In genomic region chr12:32887058-32887457, GRCh38 we compare ENCODE assay signal across 17 cellular contexts. TPM values are rescaled to one million over a fixed set of nuclear protein-coding genes. Genes with fewer than 3 reads are reported as not detected.
DNase-seq lines count a peak whose midpoint lies in the region; ATAC-seq and TF ChIP-seq lines count a peak whose summit lies in the region.
"Had no signal": no experiment of that assay in that cellular context is flagged by ENCODE, and none has a peak within 500 bp of the region (broad histone marks: within the 10 kb centered on the region; RNA-seq: fewer than 3 reads in every experiment).

No MANE protein-coding gene starts in this region.

- DNase-seq in Right ventricle myocardium superior: no peak
- no peak for DNase-seq in Right ventricle myocardium inferior (ENCODE audit: missing footprints)
- DNase-seq in endodermal cell: no peak
- DNase-seq in right atrium auricular region (ENCODE audit: low spot score): no peak
- no peak for DNase-seq in NCI-H2107 (lab: John Stamatoyannopoulos, UW)
- DNase-seq in BE2C: no peak
- DNase-seq in psoas muscle: no peak
- DNase-seq in T-helper 9 cell: no peak
- DNase-seq: CD8-positive, alpha-beta memory T cell; DMS53; GF-D8; GOT3; HCEC 1CT; HFFc6 had no signal

- H3K9me3 ChIP-seq in endodermal cell (ENCODE audit: control insufficient read depth, low read length): no peaks in the 10 kb centered on the region
- H3K9me3 ChIP-seq in right atrium auricular region: no peaks in the 10 kb centered on the region
- no peaks in the 10 kb centered on the region for H3K9me3 ChIP-seq in BE2C
- H3K9me3 ChIP-seq in psoas muscle: no peaks in the 10 kb centered on the region
- H3K9me3 ChIP-seq: BLaER1 had no signal

- H3K27me3 Mint-ChIP-seq in endodermal cell (ENCODE audit: insufficient read depth): no peaks in the 10 kb centered on the region

- H3K27me3 ChIP-seq in endodermal cell (ENCODE audit: control insufficient read depth, insufficient read depth, low read length, poor library complexity, severe bottlenecking) (no peaks in the 10 kb centered on the region), right atrium auricular region (no peaks in the 10 kb centered on the region), BE2C (no peaks in the 10 kb centered on the region), psoas muscle (ENCODE audit: insufficient read depth in 3 of 3, low read length in 2 of 3) (no peaks in the 10 kb centered on the region)
- H3K27me3 ChIP-seq: BLaER1 had no signal

- peaks cover 37% of the 10 kb centered on the region for H3K36me3 Mint-ChIP-seq in endodermal cell (ENCODE audit: low read depth)
- H3K36me3 Mint-ChIP-seq: CD8-positive, alpha-beta memory T cell had no signal

- no peak overlapping the region for H3K9ac ChIP-seq in endodermal cell (ENCODE audit: extremely low read depth, low read length, poor library complexity, severe bottlenecking)
- H3K9ac ChIP-seq: BLaER1 had no signal

- TF ChIP-seq CTCF in endodermal cell (conservative IDR thresholded peaks at IDR 0.05): no peak
- no peak for TF ChIP-seq CTCF in right atrium auricular region (IDR thresholded peaks at IDR 0.05)
- no peak for TF ChIP-seq CTCF in BE2C (IDR thresholded peaks at IDR 0.05; ENCODE audit: low read depth, low read length)
- TF ChIP-seq CTCF in psoas muscle (IDR thresholded peaks at IDR 0.05): no peak

- 93 to 94% methylated on average over 3 of the region's 3 CpGs for WGBS in endodermal cell (ENCODE audit: insufficient coverage in 1 of 2, insufficient read length in 1 of 2), 2 experiments
- WGBS in psoas muscle, 3 donors: 82 to 85% (median 83%) methylated on average over 3 of the region's 3 CpGs

- H3K27ac ChIP-seq in endodermal cell (ENCODE audit: low read depth, low read length): no peak overlapping the region
- H3K27ac ChIP-seq in right atrium auricular region: peak overlapping the region; percentile 39 to 61
- H3K27ac ChIP-seq in psoas muscle: no peak overlapping the region
- H3K27ac ChIP-seq: 22Rv1, BLaER1 had no signal

- peak overlapping the region; percentile 73 for H3K27ac Mint-ChIP-seq in endodermal cell
- H3K27ac Mint-ChIP-seq: CD8-positive, alpha-beta memory T cell; HFFc6 had no signal

- peaks cover 60% of the 10 kb centered on the region for H3K4me1 Mint-ChIP-seq in endodermal cell
- H3K4me1 Mint-ChIP-seq: CD8-positive, alpha-beta memory T cell had no signal

- H3K4me3 ChIP-seq in endodermal cell (ENCODE audit: low read length) (no peak overlapping the region), right atrium auricular region (no peak overlapping the region), BE2C (ENCODE audit: low read depth, low read length) (no peak overlapping the region), psoas muscle (no peak overlapping the region)
- H3K4me3 ChIP-seq: BLaER1 had no signal

- H3K4me1 ChIP-seq in endodermal cell (ENCODE audit: control insufficient read depth, insufficient read depth, low read length) (peaks cover 4% of the 10 kb centered on the region), right atrium auricular region (peaks cover 0 to 11% of the 10 kb centered on the region in 2 donors), BE2C (no peaks in the 10 kb centered on the region), psoas muscle (no peaks in the 10 kb centered on the region)
- H3K4me1 ChIP-seq: BLaER1 had no signal

- no peak overlapping the region for H3K4me3 Mint-ChIP-seq in endodermal cell
- H3K4me3 Mint-ChIP-seq: CD8-positive, alpha-beta memory T cell; HFFc6 had no signal

- intact Hi-C loops in Right ventricle myocardium superior (cut with DNase I): no loop called here
- intact Hi-C loops in Right ventricle myocardium inferior (cut with DNase I): no loop called here
- intact Hi-C loops in psoas muscle (cut with DNase I): no loop called here

- ATAC-seq in Right ventricle myocardium superior (ENCODE audit: poor library complexity): peak; percentile 32
- no peak for ATAC-seq in Right ventricle myocardium inferior
- ATAC-seq in psoas muscle: no peak
- ATAC-seq: HepG2 had no signal

- H3K36me3 ChIP-seq in endodermal cell (ENCODE audit: control insufficient read depth, insufficient read depth, low read length) (peaks cover 58% of the 10 kb centered on the region), right atrium auricular region (no peaks in the 10 kb centered on the region), BE2C (no peaks in the 10 kb centered on the region), psoas muscle (ENCODE audit: insufficient read depth in 1 of 2, low read depth in 1 of 2) (no peaks in the 10 kb centered on the region)
- H3K36me3 ChIP-seq: BLaER1 had no signal

- no peaks in the 10 kb centered on the region for H3K9me3 Mint-ChIP-seq in endodermal cell
- H3K9me3 Mint-ChIP-seq: HFFc6 had no signal

RNA-seq across cellular contexts. Expression of gene PKP2, which starts 9.5 kb away (rescaled TPM):
- 400 TPM for total RNA-seq in Right ventricle myocardium superior
- 378 TPM for total RNA-seq in Right ventricle myocardium inferior
- 100 to 1,000 TPM in 1 of 2 donors, 10 to 100 TPM in 1; 62.5 to 124 TPM for total RNA-seq in endodermal cell
- polyA plus RNA-seq in endodermal cell (2013, experiment 1 of 2): 18.1 TPM
- polyA plus RNA-seq in endodermal cell (2013, experiment 2 of 2): 20.5 TPM
- total RNA-seq in right atrium auricular region: 100 to 1,000 TPM; 195 to 271 TPM
- not detected for polyA plus RNA-seq in BE2C (2012; ENCODE audit: insufficient read depth, insufficient read length, low read depth)
- 1 to 10 TPM; 2.8 to 7.8 (median 5.6) TPM for total RNA-seq in psoas muscle
- 1 to 10 TPM; 2.5 to 4.0 (median 3.8) TPM for polyA plus RNA-seq in psoas muscle

Comparison
In these comparisons a context has a peak if more than half of its experiments do, and no peak if none do; other contexts are left out.
1. H3K27ac ChIP-seq: peak in right atrium auricular region (2 of 2); none in endodermal cell (single experiment) and psoas muscle (single experiment).
2. RNA of gene PKP2, which starts 9.5 kb away (total RNA-seq): 400 TPM in Right ventricle myocardium superior (single experiment), 378 TPM in Right ventricle myocardium inferior (single experiment), 195 to 271 TPM in right atrium auricular region and 62.5 to 124 TPM in endodermal cell; 2.8 to 7.8 TPM in psoas muscle; every median in the first group is over 4 times any median in the second.